ENCODE assay signal across 1 cellular context in genomic region chr2:240436626-240437180, GRCh38.
A peak's percentile ranks its signal among the peaks of the same experiment; 100 is the strongest.
TF ChIP-seq lines count a peak whose summit lies in the region.

No MANE protein-coding gene starts in this region.

TF ChIP-seq in WTC11, 78 proteins besides CTCF, POLR2A, EP300 and RAD21 (continued from another document):
- 0 out of 2 replicates have a peak, but pooled peaks have one; percentile 35 for TF ChIP-seq E2F5 (CRISPR knock-in tag; IDR thresholded peaks at IDR 0.05)
- TF ChIP-seq ETV6 (CRISPR knock-in tag; IDR thresholded peaks at IDR 0.05), result peak; percentile 49; the same call in 1 of the 2 replicates
- peak; percentile 90 for TF ChIP-seq JUN (CRISPR knock-in tag; IDR thresholded peaks at IDR 0.05)
- TF ChIP-seq ZNF423 (CRISPR knock-in tag; IDR thresholded peaks at IDR 0.05), result no peak
- peak; percentile 53; the same call in 1 of the 2 replicates for TF ChIP-seq MYBL2 (CRISPR knock-in tag; IDR thresholded peaks at IDR 0.05)
- peak; percentile 29; the same call in 1 of the 2 replicates for TF ChIP-seq TEAD4 (CRISPR knock-in tag; IDR thresholded peaks at IDR 0.05)
- no peak for TF ChIP-seq ZNF121 (CRISPR knock-in tag; IDR thresholded peaks at IDR 0.05)
